16 cellular contexts compared by ENCODE assay signal in genomic region chr17:7712111-7712771, GRCh38. TPM values are rescaled to one million over a fixed set of nuclear protein-coding genes. Genes with fewer than 3 reads are reported as not detected.
DNase-seq lines count a peak whose midpoint lies in the region; ATAC-seq and TF ChIP-seq lines count a peak whose summit lies in the region.
"Had no signal": no experiment of that assay in that cellular context is flagged by ENCODE, and none has a peak within 500 bp of the region (broad histone marks: within the 10 kb centered on the region; RNA-seq: fewer than 3 reads in every experiment).

No MANE protein-coding gene starts in this region.

- H2AFZ ChIP-seq in GM23248: no peak overlapping the region

- no peaks in the 10 kb centered on the region for H4K20me1 ChIP-seq in GM23248 (ENCODE audit: insufficient read depth)

- H3K27me3 Mint-ChIP-seq in activated CD8-positive, alpha-beta T cell treated with anti-CD3 and anti-CD28 coated beads for 36 hours: peaks cover 54% of the 10 kb centered on the region

- H3K4me3 Mint-ChIP-seq in activated CD8-positive, alpha-beta T cell treated with anti-CD3 and anti-CD28 coated beads for 36 hours: no peak overlapping the region
- H3K4me3 Mint-ChIP-seq: activated CD4-positive, alpha-beta memory T cell treated with anti-CD3 and anti-CD28 coated beads, Interleukin-2, amount 10 ng/mL, durations not matched to agents 7 days and 5 days; HFFc6 had no signal

- CTCF ChIA-PET in activated CD8-positive, alpha-beta T cell treated with anti-CD3 and anti-CD28 coated beads for 36 hours (lab: Charles Lee): interaction anchor here (1.1 to 2.4 kb wide), 3 partner anchors 10 to 31 kb away, joined by 3 to 7 read pairs (median 4); no protein-coding TSS in a partner anchor

- H3K27ac Mint-ChIP-seq in activated CD8-positive, alpha-beta T cell treated with anti-CD3 and anti-CD28 coated beads for 36 hours: no peak overlapping the region
- H3K27ac Mint-ChIP-seq: activated CD4-positive, alpha-beta memory T cell treated with anti-CD3 and anti-CD28 coated beads, Interleukin-2, amount 10 ng/mL, durations not matched to agents 7 days and 5 days; HFFc6 had no signal

- peak; percentile 46 for ATAC-seq in activated CD8-positive, alpha-beta T cell treated with anti-CD3 and anti-CD28 coated beads for 36 hours
- ATAC-seq in esophagus mucosa: no peak
- ATAC-seq in left lobe of liver: no peak

- H3K36me3 ChIP-seq in GM23248 (ENCODE audit: low read depth): no peaks in the 10 kb centered on the region
- H3K36me3 ChIP-seq: ascending aorta had no signal

- H3K4me3 ChIP-seq in GM23248: no peak overlapping the region
- H3K4me3 ChIP-seq: ascending aorta, GM12878, SK-N-MC had no signal

- H3K4me1 ChIP-seq in GM23248 (ENCODE audit: insufficient read depth): peaks cover 4% of the 10 kb centered on the region; the same call in 1 of the 2 replicates

- no peak overlapping the region for H3K27ac ChIP-seq in GM23248
- H3K27ac ChIP-seq: ascending aorta, SK-N-MC had no signal

- H3K79me2 ChIP-seq in GM23248 (ENCODE audit: insufficient read depth): no peaks in the 10 kb centered on the region

- no peaks in the 10 kb centered on the region for H3K36me3 Mint-ChIP-seq in activated CD8-positive, alpha-beta T cell treated with anti-CD3 and anti-CD28 coated beads for 36 hours (ENCODE audit: low read depth)

- no peaks in the 10 kb centered on the region for H3K9me3 Mint-ChIP-seq in activated CD8-positive, alpha-beta T cell treated with anti-CD3 and anti-CD28 coated beads for 36 hours
- H3K9me3 Mint-ChIP-seq: activated CD4-positive, alpha-beta memory T cell treated with anti-CD3 and anti-CD28 coated beads, Interleukin-2, amount 10 ng/mL, durations not matched to agents 7 days and 5 days; HFFc6; nephron had no signal

- no peaks in the 10 kb centered on the region for H3K9me3 ChIP-seq in GM23248 (ENCODE audit: low read depth)
- H3K9me3 ChIP-seq: ascending aorta had no signal

- no peak overlapping the region for H3K9ac ChIP-seq in GM23248

- TF ChIP-seq CTCF in activated CD8-positive, alpha-beta T cell treated with anti-CD3 and anti-CD28 coated beads for 36 hours (IDR thresholded peaks at IDR 0.05): no peak

- 3% methylated on average over 14 to 19 of the region's 19 CpGs for WGBS in GM23248 (ENCODE audit: low coverage in 1 of 2, low lambda C conversion rate in 2 of 2, missing lambda C conversion rate in 2 of 2), 2 experiments

- peaks cover 9% of the 10 kb centered on the region for H3K4me1 Mint-ChIP-seq in activated CD8-positive, alpha-beta T cell treated with anti-CD3 and anti-CD28 coated beads for 36 hours (ENCODE audit: low read depth)

- POLR2A ChIA-PET in activated CD8-positive, alpha-beta T cell treated with anti-CD3 and anti-CD28 coated beads for 36 hours (lab: Charles Lee): interaction anchor here (2.9 kb wide), 1 partner anchor 25 kb away, joined by 13 read pairs; the partner anchor contains the start of gene TP53

- DNase-seq in DMS53 (lab: John Stamatoyannopoulos, UW) (peak; percentile 73), GM23248 (peak; percentile 26), left kidney (ENCODE audit: low read depth, low spot score) (peak; percentile 49), amniotic stem cell (lab: John Stamatoyannopoulos, UW) (no peak), left lobe of liver (ENCODE audit: low spot score) (no peak)
- DNase-seq in activated CD8-positive, alpha-beta T cell treated with anti-CD3 and anti-CD28 coated beads for 36 hours: no peak
- DNase-seq: activated CD4-positive, alpha-beta memory T cell treated with anti-CD3 and anti-CD28 coated beads, Interleukin-2, amount 10 ng/mL, durations not matched to agents 7 days and 5 days; C1 segment of cervical spinal cord; cortex of kidney; HFFc6; NCI-H2029 treated with DMSO at 0.1 percent for 48 hours had no signal

- H3K27me3 ChIP-seq in GM23248 (replicated peaks; ENCODE audit: insufficient read depth): 0 out of 2 replicates have a peak, but pooled peaks cover 10% of the 10 kb centered on the region
- H3K27me3 ChIP-seq: ascending aorta had no signal

- H3F3A ChIP-seq in GM23248 (ENCODE audit: insufficient read depth): no peaks in the 10 kb centered on the region

- in situ Hi-C loops in GM23248 (cut with MboI): no loop called here

- intact Hi-C loops in activated CD8-positive, alpha-beta T cell treated with anti-CD3 and anti-CD28 coated beads for 36 hours (cut with micrococcal nuclease): no loop called here

- H3K9me2 ChIP-seq in GM23248 (ENCODE audit: insufficient read depth): no peaks in the 10 kb centered on the region

- H3K4me2 ChIP-seq in GM23248 (ENCODE audit: unreplicated experiment): no peak overlapping the region

RNA-seq across cellular contexts. Expression of gene DNAH2, which starts 5.3 kb away (rescaled TPM):
- not detected in 2 replicates for total RNA-seq in GM23248 (2014; rRNA removed; shearing (Covaris generic))
- not detected in 2 replicates for polyA plus RNA-seq in GM23248 (2016; fragmentation: Nextera tagmentation; extraction: Ambion mirVana)
- not detected for total RNA-seq in activated CD8-positive, alpha-beta T cell treated with anti-CD3 and anti-CD28 coated beads for 36 hours
- total RNA-seq in esophagus mucosa (0.04 TPM), left lobe of liver (0.15 TPM)
- total RNA-seq: activated CD4-positive, alpha-beta memory T cell treated with anti-CD3 and anti-CD28 coated beads, Interleukin-2, amount 10 ng/mL, durations not matched to agents 7 days and 5 days; GM12878; HFFc6 had no signal
- polyA plus RNA-seq: GM12878 had no signal

RNA-seq across cellular contexts. Expression of gene EFNB3, which starts 7.2 kb away (rescaled TPM):
- 1.8 and 3.0 TPM in 2 replicates for total RNA-seq in GM23248 (2014; rRNA removed; shearing (Covaris generic))
- 0.96 and 0.99 TPM in 2 replicates for polyA plus RNA-seq in GM23248 (2016; fragmentation: Nextera tagmentation; extraction: Ambion mirVana)
- not detected for total RNA-seq in activated CD8-positive, alpha-beta T cell treated with anti-CD3 and anti-CD28 coated beads for 36 hours
- 1.6 TPM for total RNA-seq in esophagus mucosa
- total RNA-seq in left lobe of liver: 0.63 TPM
- total RNA-seq: activated CD4-positive, alpha-beta memory T cell treated with anti-CD3 and anti-CD28 coated beads, Interleukin-2, amount 10 ng/mL, durations not matched to agents 7 days and 5 days; ascending aorta had no signal

RNA-seq across cellular contexts. Expression of gene WRAP53, which starts 24.0 kb away (rescaled TPM):
- total RNA-seq in GM23248 (2014; rRNA removed; shearing (Covaris generic)): 1.6 and 5.9 TPM in 2 replicates
- polyA plus RNA-seq in GM23248 (2016; fragmentation: Nextera tagmentation; extraction: Ambion mirVana): 11.8 and 13.1 TPM in 2 replicates
- 10 to 100 TPM; 27.5 to 28.6 TPM for total RNA-seq in activated CD8-positive, alpha-beta T cell treated with anti-CD3 and anti-CD28 coated beads for 36 hours
- total RNA-seq in esophagus mucosa: 8.5 TPM
- total RNA-seq in left lobe of liver: 4.9 TPM

RNA-seq across cellular contexts. Expression of gene TP53, which starts 25.0 kb away (rescaled TPM):
- total RNA-seq in GM23248 (2014; rRNA removed; shearing (Covaris generic)): 26.2 and 42.7 TPM in 2 replicates
- 29.8 and 30.8 TPM in 2 replicates for polyA plus RNA-seq in GM23248 (2016; fragmentation: Nextera tagmentation; extraction: Ambion mirVana)
- total RNA-seq in activated CD8-positive, alpha-beta T cell treated with anti-CD3 and anti-CD28 coated beads for 36 hours: 100 to 1,000 TPM; 129 to 138 TPM
- 74.1 TPM for total RNA-seq in esophagus mucosa
- 13.6 TPM for total RNA-seq in left lobe of liver

Comparison
In these comparisons a context has a peak if more than half of its experiments do, and no peak if none do; other contexts are left out.
1. DNase-seq: peak in DMS53 (single experiment), GM23248 (single experiment) and left kidney (single experiment); none in activated CD8-positive, alpha-beta T cell treated with anti-CD3 and anti-CD28 coated beads for 36 hours (single experiment), amniotic stem cell (single experiment) and left lobe of liver (single experiment).